7 cellular contexts compared by ENCODE assay signal in genomic region chr16:55478827-55479559, GRCh38. TPM values are rescaled to one million over a fixed set of nuclear protein-coding genes. Genes with fewer than 3 reads are reported as not detected.
DNase-seq lines count a peak whose midpoint lies in the region; ATAC-seq and TF ChIP-seq lines count a peak whose summit lies in the region.

MMP2 (plus strand) TSS chr16:55479198; CDS start chr16:55479480, 282 bp downstream.

- DNase-seq in LHCN-M2 (ENCODE audit: low read depth) (peak; percentile 88), MCF 10A (ENCODE audit: unreplicated experiment) (no peak), iPS-NIHi7 (ENCODE audit: extremely low spot score) (peak; percentile 88), spleen (no peak), NCI-H187 (lab: John Stamatoyannopoulos, UW) (no peak)

- H3K9me3 ChIP-seq in spleen, result no peaks in the 10 kb centered on the region

- no peaks in the 10 kb centered on the region for H3K9me3 Mint-ChIP-seq in MCF 10A (ENCODE audit: unreplicated experiment)

- intact Hi-C loops in MCF 10A (cut with micrococcal nuclease), result no loop called here
- intact Hi-C loops in spleen (cut with DNase I; ENCODE audit: low total_unique reads), result no loop called here

- CTCF ChIA-PET in MCF 10A (lab: Yijun Ruan, JAX), result no interaction called here

- peak within 1 kb of the TSS in 7 of 8 donors; percentile 63 to 86 (median 79) for H3K27ac ChIP-seq in spleen

- peaks cover 12% of the 10 kb centered on the region for H3K27me3 Mint-ChIP-seq in MCF 10A (ENCODE audit: insufficient read depth, unreplicated experiment)

- H3K27ac Mint-ChIP-seq in MCF 10A (ENCODE audit: low read depth, unreplicated experiment), result peak within 1 kb of the TSS; percentile 57

- no peaks in the 10 kb centered on the region for H3K36me3 Mint-ChIP-seq in MCF 10A (ENCODE audit: insufficient read depth, unreplicated experiment)

- H3K27me3 ChIP-seq in spleen (replicated peaks in 1 of 7), result peaks cover 0 to 53% (median 20%) of the 10 kb centered on the region in 7 donors

- WGBS in spleen, 5 donors, result 1 to 8% (median 2%) methylated on average over 47 to 63 of the region's 63 CpGs

- peak within 1 kb of the TSS; percentile 73 for H3K4me3 Mint-ChIP-seq in MCF 10A (ENCODE audit: unreplicated experiment)

- TF ChIP-seq CTCF in MCF 10A (IDR thresholded peaks at IDR 0.05; ENCODE audit: unreplicated experiment) (no peak), spleen (IDR thresholded peaks at IDR 0.05 in 8 of 11, conservative IDR thresholded peaks at IDR 0.05 in 3 of 11) (no peak)

- H3K4me3 ChIP-seq in spleen, result peak within 1 kb of the TSS; percentile 10 to 66 (median 36)

- peaks cover 0 to 25% (median 10%) of the 10 kb centered on the region in 6 donors for H3K4me1 ChIP-seq in spleen

- H3K4me1 Mint-ChIP-seq in MCF 10A (ENCODE audit: insufficient read depth, unreplicated experiment), result peaks cover 33% of the 10 kb centered on the region

- no TSS peak for BruUV-seq in MCF 10A (replicated peaks; lab: Mats Ljungman, UMichigan)

- no peak for TF ChIP-seq POLR2A in spleen (IDR thresholded peaks at IDR 0.05)

- no peaks in the 10 kb centered on the region for H3K36me3 ChIP-seq in spleen

- ATAC-seq in GM21526 (IDR thresholded peaks at IDR 0.05; ENCODE audit: low FRiP score, unreplicated experiment) (no peak), GM19467 (IDR thresholded peaks at IDR 0.05; ENCODE audit: unreplicated experiment) (no peak)

- POLR2A ChIA-PET in MCF 10A (lab: Yijun Ruan, JAX), result no interaction called here

RNA-seq across cellular contexts. Expression of gene MMP2, which starts in this region (rescaled TPM):
- total RNA-seq in LHCN-M2 (2014; rRNA removed), result 349 and 405 TPM in 2 replicates
- polyA plus RNA-seq in LHCN-M2 (2012), result 607 TPM
- total RNA-seq in MCF 10A (2022), result 3.3 and 3.7 TPM in 2 replicates
- 100 to 1,000 TPM in 4 of 7 donors, 10 to 100 TPM in 3; 38.3 to 162 (median 102) TPM for total RNA-seq in spleen
- polyA plus RNA-seq in spleen, result 10 to 100 TPM in 2 of 3 donors, 1 to 10 TPM in 1; 5.0 to 19.1 (median 10.5) TPM

Comparison
In these comparisons a context has a peak if more than half of its experiments do, and no peak if none do; other contexts are left out.
1. DNase-seq: peak in LHCN-M2 (single experiment) and iPS-NIHi7 (single experiment); none in MCF 10A (single experiment), spleen (single experiment) and NCI-H187 (0 of 2).